In genomic region chr18:23210526-23210925, GRCh38 we compare ENCODE assay signal across 13 cellular contexts.
"Had no signal": no experiment of that assay in that cellular context is flagged by ENCODE, and none has a peak within 500 bp of the region (broad histone marks: within the 10 kb centered on the region; RNA-seq: fewer than 3 reads in every experiment).

No MANE protein-coding gene starts in this region.

- H2AFZ ChIP-seq: hepatocyte had no signal

- H3K27me3 ChIP-seq: hepatocyte, neutrophil, right atrium auricular region, stomach, thyroid gland had no signal

- H3K4me3 Mint-ChIP-seq: naive thymus-derived CD4-positive, alpha-beta T cell; nephron progenitor cell; type B pancreatic cell had no signal

- H3K27ac Mint-ChIP-seq: naive thymus-derived CD4-positive, alpha-beta T cell; nephron progenitor cell; type B pancreatic cell had no signal

- H3K4me3 ChIP-seq: coronary artery, hepatocyte, right atrium auricular region, stomach, thyroid gland had no signal

- H3K79me2 ChIP-seq: hepatocyte had no signal

- H3K36me3 ChIP-seq: neutrophil had no signal

- DNase-seq: effector CD8-positive, alpha-beta T cell; head of caudate nucleus; naive thymus-derived CD4-positive, alpha-beta T cell; nephron progenitor cell; stimulated activated CD4-positive, alpha-beta T cell treated with anti-CD3 and anti-CD28 coated beads, Interleukin-12 subunit alpha, Interleukin-12 subunit beta, amount 100 ng/mL, for 4 hours; stimulated activated naive CD4-positive, alpha-beta T cell; stomach; thyroid gland had no signal

- ATAC-seq: naive thymus-derived CD4-positive, alpha-beta T cell had no signal

- H3K4me2 ChIP-seq: hepatocyte had no signal

- H3K27me3 Mint-ChIP-seq: type B pancreatic cell had no signal

- H3K27ac ChIP-seq: coronary artery, hepatocyte, neutrophil, right atrium auricular region, stomach, thyroid gland had no signal

- H3K9me3 ChIP-seq: neutrophil, thyroid gland had no signal

- H3K4me1 ChIP-seq: right atrium auricular region had no signal
